Comparison of ENCODE assay signal across 9 cellular contexts in genomic region chr20:31570735-31571617, GRCh38. TPM values are rescaled to one million over a fixed set of nuclear protein-coding genes. Genes with fewer than 3 reads are reported as not detected.
DNase-seq lines count a peak whose midpoint lies in the region; ATAC-seq and TF ChIP-seq lines count a peak whose summit lies in the region.
"Had no signal": no experiment of that assay in that cellular context is flagged by ENCODE, and none has a peak within 500 bp of the region (broad histone marks: within the 10 kb centered on the region; RNA-seq: fewer than 3 reads in every experiment).

No MANE protein-coding gene starts in this region.

- CTCF ChIA-PET in CD4-positive, alpha-beta T cell (lab: Charles Lee) = interaction anchor here (0.5 to 16.9 kb wide), 4 partner anchors 8 to 66 kb away, joined by 3 to 347 read pairs (median 19); no protein-coding TSS in a partner anchor

- H3K4me1 Mint-ChIP-seq in CD4-positive, alpha-beta T cell (ENCODE audit: low read depth) = peaks cover 29% of the 10 kb centered on the region
- H3K4me1 Mint-ChIP-seq in endodermal cell = peaks cover 54% of the 10 kb centered on the region

- TF ChIP-seq CTCF in CD4-positive, alpha-beta T cell (IDR thresholded peaks at IDR 0.05) = no peak
- no peak for TF ChIP-seq CTCF in MM.1S (IDR thresholded peaks at IDR 0.05; ENCODE audit: low read length)
- no peak for TF ChIP-seq CTCF in endodermal cell (conservative IDR thresholded peaks at IDR 0.05)

- peak overlapping the region; percentile 5; the same call in 1 of the 2 replicates for H3K4me2 ChIP-seq in MM.1S (ENCODE audit: low read depth, low read length)

- H3K27me3 ChIP-seq in CD4-positive, alpha-beta T cell (ENCODE audit: control insufficient read depth, insufficient read depth, low read length) = no peaks in the 10 kb centered on the region
- H3K27me3 ChIP-seq in MM.1S (replicated peaks; ENCODE audit: insufficient read depth, low read length) (no peaks in the 10 kb centered on the region), endodermal cell (ENCODE audit: control insufficient read depth, insufficient read depth, low read length, poor library complexity, severe bottlenecking) (no peaks in the 10 kb centered on the region)

- no peak overlapping the region for H3K9ac ChIP-seq in MM.1S (ENCODE audit: low read length)
- no peak overlapping the region for H3K9ac ChIP-seq in endodermal cell (ENCODE audit: extremely low read depth, low read length, poor library complexity, severe bottlenecking)

- H3K9me2 ChIP-seq in MM.1S (replicated peaks; ENCODE audit: insufficient read depth, low read length) = no peaks in the 10 kb centered on the region

- no peak for ATAC-seq in CD4-positive, alpha-beta T cell (ENCODE audit: poor library complexity)
- ATAC-seq in HG03439 (IDR thresholded peaks at IDR 0.05; ENCODE audit: unreplicated experiment) = no peak
- ATAC-seq in HG03342 (IDR thresholded peaks at IDR 0.05; ENCODE audit: unreplicated experiment) = no peak

- no peak overlapping the region for H3K4me3 ChIP-seq in MM.1S (ENCODE audit: low read length)
- H3K4me3 ChIP-seq in endodermal cell (ENCODE audit: low read length) = no peak overlapping the region

- H3K27ac Mint-ChIP-seq in CD4-positive, alpha-beta T cell = peak overlapping the region; percentile 89
- peak overlapping the region; percentile 99 for H3K27ac Mint-ChIP-seq in endodermal cell

- WGBS in endodermal cell (ENCODE audit: insufficient coverage in 1 of 2, insufficient read length in 1 of 2), 2 experiments = 96% methylated on average over 18 to 25 of the region's 25 CpGs

- H2AFZ ChIP-seq in MM.1S (ENCODE audit: low read length) = no peak overlapping the region

- H3K4me3 Mint-ChIP-seq in CD4-positive, alpha-beta T cell = peak overlapping the region; percentile 90
- H3K4me3 Mint-ChIP-seq in endodermal cell = peak overlapping the region; percentile 75

- POLR2A ChIA-PET in CD4-positive, alpha-beta T cell (lab: Charles Lee) = interaction anchor here (2.0 to 4.6 kb wide), 4 partner anchors 34 to 42 kb away, joined by 13 to 57 read pairs (median 34); partner anchors contain the start of gene ID1

- H3K27me3 Mint-ChIP-seq in CD4-positive, alpha-beta T cell = no peaks in the 10 kb centered on the region
- no peaks in the 10 kb centered on the region for H3K27me3 Mint-ChIP-seq in endodermal cell (ENCODE audit: insufficient read depth)

- DNase-seq in CD4-positive, alpha-beta T cell = no peak
- DNase-seq in MM.1S = no peak
- DNase-seq in endodermal cell = no peak
- DNase-seq in occipital lobe (lab: John Stamatoyannopoulos, UW) = peak; percentile 81
- DNase-seq in NCI-H345 treated with DMSO at 0.1 percent for 48 hours (lab: John Stamatoyannopoulos, UW; ENCODE audit: unreplicated experiment) = no peak
- no peak for DNase-seq in NCI-H1436 treated with DMSO at 0.1 percent for 48 hours (lab: John Stamatoyannopoulos, UW)
- DNase-seq: NCI-H226 had no signal

- peaks cover 6% of the 10 kb centered on the region; the same call in 1 of the 2 replicates for H3K79me2 ChIP-seq in MM.1S (ENCODE audit: low read length)

- H3K27ac ChIP-seq in CD4-positive, alpha-beta T cell (ENCODE audit: low read depth, low read length) = no peak overlapping the region
- H3K27ac ChIP-seq in MM.1S (ENCODE audit: low read length) (peak overlapping the region; percentile 16; the same call in 1 of the 2 replicates), endodermal cell (ENCODE audit: low read depth, low read length) (no peak overlapping the region)

- H3K9me3 ChIP-seq in CD4-positive, alpha-beta T cell (ENCODE audit: control insufficient read depth, low read length) = no peaks in the 10 kb centered on the region
- H3K9me3 ChIP-seq in MM.1S (replicated peaks; ENCODE audit: insufficient read depth, low read length) = no peaks in the 10 kb centered on the region
- no peaks in the 10 kb centered on the region for H3K9me3 ChIP-seq in endodermal cell (ENCODE audit: control insufficient read depth, low read length)

- H3K36me3 Mint-ChIP-seq in CD4-positive, alpha-beta T cell (ENCODE audit: low read depth) = peaks cover 24% of the 10 kb centered on the region
- H3K36me3 Mint-ChIP-seq in endodermal cell (ENCODE audit: low read depth) = peaks cover 6% of the 10 kb centered on the region

- no peaks in the 10 kb centered on the region for H3K9me3 Mint-ChIP-seq in CD4-positive, alpha-beta T cell
- H3K9me3 Mint-ChIP-seq in endodermal cell = no peaks in the 10 kb centered on the region

- intact Hi-C loops in CD4-positive, alpha-beta T cell (cut with DNase I, micrococcal nuclease) = loop anchor here in 1 of 2 experiments (5.0 kb wide), 1 partner anchor 151 kb away; the partner anchor contains the start of gene BCL2L1

- peaks cover 47% of the 10 kb centered on the region for H3F3A ChIP-seq in MM.1S (ENCODE audit: insufficient read depth, low read length)

- H4K20me1 ChIP-seq in MM.1S (ENCODE audit: insufficient read depth, low read length) = no peaks in the 10 kb centered on the region

- H3K36me3 ChIP-seq in MM.1S (replicated peaks; ENCODE audit: insufficient read depth, low read length) (no peaks in the 10 kb centered on the region; the same call in 1 of the 2 replicates), endodermal cell (ENCODE audit: control insufficient read depth, insufficient read depth, low read length) (peaks cover 22% of the 10 kb centered on the region)

- peaks cover 45% of the 10 kb centered on the region for H3K4me1 ChIP-seq in MM.1S (ENCODE audit: low read length)
- H3K4me1 ChIP-seq in endodermal cell (ENCODE audit: control insufficient read depth, insufficient read depth, low read length) = peaks cover 9% of the 10 kb centered on the region

RNA-seq across cellular contexts. Expression of gene ID1, which starts 34.1 kb away (rescaled TPM):
- total RNA-seq in CD4-positive, alpha-beta T cell = 10 to 100 TPM; 22.8 to 24.2 TPM
- total RNA-seq in endodermal cell = 100 to 1,000 TPM; 380 to 447 TPM
- 223 TPM for polyA plus RNA-seq in endodermal cell (2013, experiment 1 of 2)
- polyA plus RNA-seq in endodermal cell (2013, experiment 2 of 2) = 194 TPM
- total RNA-seq in occipital lobe = 66.9 TPM

RNA-seq across cellular contexts. Expression of gene HM13, which starts 56.7 kb away (rescaled TPM):
- total RNA-seq in CD4-positive, alpha-beta T cell = 100 to 1,000 TPM in 1 of 2 experiments, 10 to 100 TPM in 1; 97.8 to 113 TPM
- 100 to 1,000 TPM; 120 to 206 TPM for total RNA-seq in endodermal cell
- 85.1 TPM for polyA plus RNA-seq in endodermal cell (2013, experiment 1 of 2)
- polyA plus RNA-seq in endodermal cell (2013, experiment 2 of 2) = 81.4 TPM
- total RNA-seq in occipital lobe = 27.8 TPM
